13 cellular contexts compared by ENCODE assay signal in genomic region chr16:72858611-72859493, GRCh38.
A peak's percentile ranks its signal among the peaks of the same experiment; 100 is the strongest.
DNase-seq lines count a peak whose midpoint lies in the region; ATAC-seq and TF ChIP-seq lines count a peak whose summit lies in the region.
"Had no signal": no experiment of that assay in that cellular context is flagged by ENCODE, and none has a peak within 500 bp of the region (broad histone marks: within the 10 kb centered on the region; RNA-seq: fewer than 3 reads in every experiment).

No MANE protein-coding gene starts in this region.

- in situ Hi-C loops in gastrocnemius medialis (cut with MboI; ENCODE audit: low sequenced_read_pairs in 4 of 4): no loop called here

- no peak for TF ChIP-seq POLR2A in gastrocnemius medialis (IDR thresholded peaks at IDR 0.05)

- TF ChIP-seq CTCF in BE2C (IDR thresholded peaks at IDR 0.05; ENCODE audit: low read depth, low read length) (no peak), gastrocnemius medialis (IDR thresholded peaks at IDR 0.05 in 4 of 5, conservative IDR thresholded peaks at IDR 0.05 in 1 of 5) (no peak)

- ATAC-seq in gastrocnemius medialis (peak in 1 of 2 donors; percentile 35), GM19023 (IDR thresholded peaks at IDR 0.05; ENCODE audit: unreplicated experiment) (no peak)
- ATAC-seq: activated CD8-positive, alpha-beta T cell treated with anti-CD3 and anti-CD28 coated beads, Interleukin-2, amount 10 ng/mL, durations not matched to agents 7 days and 5 days had no signal

- H3K36me3 ChIP-seq in BE2C: 0 out of 2 replicates have a peak, but pooled peaks cover 5% of the 10 kb centered on the region
- H3K36me3 ChIP-seq in gastrocnemius medialis: no peaks in the 10 kb centered on the region
- H3K36me3 ChIP-seq: neutrophil had no signal

- H3K27ac ChIP-seq in cingulate gyrus (ENCODE audit: low read depth, low read length) (peak overlapping the region; percentile 78), gastrocnemius medialis (peak overlapping the region; percentile 24 to 53 (median 50))
- H3K27ac ChIP-seq: neutrophil had no signal

- intact Hi-C loops in gastrocnemius medialis (cut with DNase I; ENCODE audit: low total_unique reads): no loop called here

- H3K4me1 ChIP-seq in BE2C (peaks cover 36% of the 10 kb centered on the region), gastrocnemius medialis (peaks cover 34 to 42% of the 10 kb centered on the region in 2 donors)

- DNase-seq in BE2C (peak; percentile 32), islet precursor cell (peak; percentile 77), gastrocnemius medialis (no peak), NCI-H1092 treated with DMSO at 0.1 percent for 48 hours (lab: John Stamatoyannopoulos, UW) (no peak)
- DNase-seq in activated naive CD4-positive, alpha-beta T cell treated with anti-CD3 and anti-CD28 coated beads, Interleukin-2, amount 50 U/mL, for 16 hours: no peak
- DNase-seq in effector CD4-positive, alpha-beta T cell: no peak
- DNase-seq: activated CD8-positive, alpha-beta T cell treated with anti-CD3 and anti-CD28 coated beads, Interleukin-2, amount 10 ng/mL, durations not matched to agents 7 days and 5 days; AML-193; NCI-H1694; stimulated activated CD4-positive, alpha-beta T cell treated with anti-CD3 and anti-CD28 coated beads, Interleukin-4, amount 100 ng/mL, for 4 hours had no signal

- no peak overlapping the region for H3K4me3 ChIP-seq in BE2C (ENCODE audit: low read depth, low read length)
- H3K4me3 ChIP-seq in gastrocnemius medialis: no peak overlapping the region

- H3K9me3 ChIP-seq in BE2C (no peaks in the 10 kb centered on the region), gastrocnemius medialis (no peaks in the 10 kb centered on the region)
- H3K9me3 ChIP-seq: neutrophil had no signal

- no peaks in the 10 kb centered on the region for H3K27me3 ChIP-seq in BE2C
- H3K27me3 ChIP-seq in gastrocnemius medialis: no peaks in the 10 kb centered on the region
- H3K27me3 ChIP-seq: neutrophil had no signal

Comparison
In these comparisons a context has a peak if more than half of its experiments do, and no peak if none do; other contexts are left out.
1. DNase-seq: peak in BE2C (single experiment) and islet precursor cell (single experiment); none in gastrocnemius medialis (0 of 2), activated naive CD4-positive, alpha-beta T cell treated with anti-CD3 and anti-CD28 coated beads, Interleukin-2, amount 50 U/mL, for 16 hours (single experiment), effector CD4-positive, alpha-beta T cell (single experiment) and NCI-H1092 treated with DMSO at 0.1 percent for 48 hours (single experiment).